Comparison of ENCODE assay signal across 18 cellular contexts in genomic region chr16:89417352-89417751, GRCh38.
DNase-seq lines count a peak whose midpoint lies in the region; ATAC-seq, FAIRE-seq and TF ChIP-seq lines count a peak whose summit lies in the region.
"Had no signal": no experiment of that assay in that cellular context is flagged by ENCODE, and none has a peak within 500 bp of the region (broad histone marks: within the 10 kb centered on the region; RNA-seq: fewer than 3 reads in every experiment).

No MANE protein-coding gene starts in this region.

- ATAC-seq in HepG2 (peak; percentile 39), GM21737 (IDR thresholded peaks at IDR 0.05; ENCODE audit: unreplicated experiment) (no peak)
- no peak for ATAC-seq in stimulated activated effector memory CD8-positive, alpha-beta T cell treated with anti-CD3 and anti-CD28 coated beads, Interleukin-12 subunit alpha, Interleukin-12 subunit beta, amount 100 ng/mL, for 72 hours

- peak overlapping the region; percentile 74 for H3K27ac Mint-ChIP-seq in stimulated activated effector memory CD8-positive, alpha-beta T cell treated with anti-CD3 and anti-CD28 coated beads, Interleukin-12 subunit alpha, Interleukin-12 subunit beta, amount 100 ng/mL, for 72 hours

- H3K4me3 ChIP-seq in cardiac muscle cell = no peak overlapping the region
- H3K4me3 ChIP-seq in right atrium auricular region = no peak overlapping the region
- H3K4me3 ChIP-seq in adrenal gland = no peak overlapping the region
- H3K4me3 ChIP-seq in HepG2 (replicated peaks in 1 of 3; ENCODE audit: insufficient read depth in 1 of 3, low read depth in 2 of 3, low read length in 3 of 3) = peak overlapping the region in 1 of 3 experiments; percentile 29; a peak in 2 of 6 replicates

- peaks cover 91% of the 10 kb centered on the region for H4K20me1 ChIP-seq in HepG2 (ENCODE audit: insufficient read depth, low read length)

- TF ChIP-seq RAD21 in HepG2 (CRISPR knock-in tag; IDR thresholded peaks at IDR 0.05) = no peak

- TF ChIP-seq EP300 in HepG2 (IDR thresholded peaks at IDR 0.05; ENCODE audit: low read depth in 2 of 2, low read length in 2 of 2) (no peak), HepG2 (CRISPR knock-in tag; IDR thresholded peaks at IDR 0.05; ENCODE audit: borderline replicate concordance) (no peak)

- FAIRE-seq in HepG2 (lab: Jason Lieb, UNC) = peak; percentile 89
- FAIRE-seq: RCC 7860, TTC549, urothelium cell line had no signal

- no peaks in the 10 kb centered on the region for H3K9me3 ChIP-seq in cardiac muscle cell (ENCODE audit: low read depth)
- no peaks in the 10 kb centered on the region for H3K9me3 ChIP-seq in right atrium auricular region
- H3K9me3 ChIP-seq in adrenal gland (replicated peaks in 1 of 3) = no peaks in the 10 kb centered on the region
- no peaks in the 10 kb centered on the region for H3K9me3 ChIP-seq in HepG2 (ENCODE audit: low read length)

- 51 to 69% (median 52%) methylated on average over 5 to 7 of the region's 7 CpGs for WGBS in adrenal gland, 4 donors
- WGBS in HepG2 (ENCODE audit: low lambda C conversion rate) = 28% methylated on average over 7 of the region's 7 CpGs

- no peak overlapping the region for H2AFZ ChIP-seq in HepG2 (ENCODE audit: low read length)

- peaks cover 72% of the 10 kb centered on the region for H3K36me3 Mint-ChIP-seq in stimulated activated effector memory CD8-positive, alpha-beta T cell treated with anti-CD3 and anti-CD28 coated beads, Interleukin-12 subunit alpha, Interleukin-12 subunit beta, amount 100 ng/mL, for 72 hours

- TF ChIP-seq CTCF in cardiac muscle cell (IDR thresholded peaks at IDR 0.05; ENCODE audit: low read depth, low read length) (no peak), right atrium auricular region (IDR thresholded peaks at IDR 0.05) (no peak), adrenal gland (IDR thresholded peaks at IDR 0.05) (no peak), HepG2 (CRISPR knock-in tag; IDR thresholded peaks at IDR 0.05) (no peak)

- H3K79me2 ChIP-seq in HepG2 (ENCODE audit: insufficient read depth, low read length) = peaks cover 92% of the 10 kb centered on the region

- no peaks in the 10 kb centered on the region for H3K9me3 Mint-ChIP-seq in stimulated activated effector memory CD8-positive, alpha-beta T cell treated with anti-CD3 and anti-CD28 coated beads, Interleukin-12 subunit alpha, Interleukin-12 subunit beta, amount 100 ng/mL, for 72 hours
- H3K9me3 Mint-ChIP-seq: activated CD4-positive, alpha-beta T cell treated with anti-CD3 and anti-CD28 coated beads, Interleukin-2, amount 10 ng/mL, durations not matched to agents 24 days and 14 days; activated naive CD8-positive, alpha-beta T cell treated with anti-CD3 and anti-CD28 coated beads, Interleukin-2, amount 10 ng/mL, durations not matched to agents 7 days and 5 days had no signal

- peak overlapping the region; percentile 64 for H3K4me2 ChIP-seq in HepG2 (ENCODE audit: low read depth, low read length)

- BruUV-seq in HepG2 (replicated peaks; lab: Mats Ljungman, UMichigan) = no TSS peak

- H3K4me1 ChIP-seq in cardiac muscle cell (ENCODE audit: low read depth) (peaks cover 28% of the 10 kb centered on the region), right atrium auricular region (peaks cover 0 to 68% of the 10 kb centered on the region in 2 donors), adrenal gland (replicated peaks in 1 of 2) (peaks cover 27 to 50% of the 10 kb centered on the region in 2 donors), HepG2 (ENCODE audit: insufficient read depth, low read length) (peaks cover 86% of the 10 kb centered on the region)

- H3K27ac ChIP-seq in cardiac muscle cell (peak overlapping the region; percentile 59), right atrium auricular region (no peak overlapping the region), adrenal gland (peak overlapping the region in 3 of 5 donors; percentile 38 to 62 (median 46)), HepG2 (ENCODE audit: extremely low read length, insufficient read depth, low read length) (peak overlapping the region; percentile 67)

- POLR2A ChIA-PET in HepG2 (lab: Yijun Ruan, JAX) = interaction anchor here (1.4 to 1.5 kb wide), 2 partner anchors 22 to 92 kb away, joined by 3 to 4 read pairs; no protein-coding TSS in a partner anchor

- no peak for DNase-seq in cardiac muscle cell (ENCODE audit: low read depth in 1 of 2, low spot score in 1 of 2)
- no peak for DNase-seq in right atrium auricular region (ENCODE audit: low spot score)
- peak in 5 of 7 donors; percentile 48 to 80 (median 66) for DNase-seq in adrenal gland
- peak; percentile 41 for DNase-seq in HepG2 (ENCODE audit: low spot score)
- no peak for DNase-seq in stimulated activated effector memory CD8-positive, alpha-beta T cell treated with anti-CD3 and anti-CD28 coated beads, Interleukin-12 subunit alpha, Interleukin-12 subunit beta, amount 100 ng/mL, for 72 hours (ENCODE audit: low spot score in 2 of 2)
- no peak for DNase-seq in NCI-H1092 treated with DMSO at 0.1 percent for 48 hours (lab: John Stamatoyannopoulos, UW)
- DNase-seq in activated gamma-delta T cell (lab: John Stamatoyannopoulos, UW) = no peak
- DNase-seq: ACHN; activated CD4-positive, alpha-beta T cell treated with anti-CD3 and anti-CD28 coated beads, Interleukin-2, amount 10 ng/mL, durations not matched to agents 24 days and 14 days; activated naive CD8-positive, alpha-beta T cell treated with anti-CD3 and anti-CD28 coated beads, Interleukin-2, amount 10 ng/mL, durations not matched to agents 7 days and 5 days; left cardiac atrium; NCI-H1417; NCI-H82; occipital lobe had no signal

- no peaks in the 10 kb centered on the region for H3K36me3 ChIP-seq in cardiac muscle cell
- H3K36me3 ChIP-seq in right atrium auricular region = no peaks in the 10 kb centered on the region
- H3K36me3 ChIP-seq in adrenal gland (replicated peaks in 1 of 2) = no peaks in the 10 kb centered on the region
- peaks cover 4 to 22% of the 10 kb centered on the region in 2 experiments; a peak in 2 of 5 replicates for H3K36me3 ChIP-seq in HepG2 (replicated peaks in 1 of 2; ENCODE audit: control insufficient read depth in 1 of 2, insufficient read depth in 2 of 2, low read length in 2 of 2)

- H3K9ac ChIP-seq in HepG2 (ENCODE audit: insufficient read depth, low read depth, low read length) = peak overlapping the region; percentile 26

- CTCF ChIA-PET in HepG2 (lab: Yijun Ruan, JAX; ENCODE audit: low intra/inter-chr PET ratio, low total read pairs) = no interaction called here

- H3K4me3 Mint-ChIP-seq in stimulated activated effector memory CD8-positive, alpha-beta T cell treated with anti-CD3 and anti-CD28 coated beads, Interleukin-12 subunit alpha, Interleukin-12 subunit beta, amount 100 ng/mL, for 72 hours = no peak overlapping the region
- H3K4me3 Mint-ChIP-seq: activated CD4-positive, alpha-beta T cell treated with anti-CD3 and anti-CD28 coated beads, Interleukin-2, amount 10 ng/mL, durations not matched to agents 24 days and 14 days; activated naive CD8-positive, alpha-beta T cell treated with anti-CD3 and anti-CD28 coated beads, Interleukin-2, amount 10 ng/mL, durations not matched to agents 7 days and 5 days had no signal

- intact Hi-C loops in adrenal gland (cut with DNase I) = no loop called here
- intact Hi-C loops in HepG2 (cut with micrococcal nuclease; ENCODE audit: unreplicated experiment) = loop anchor here (2.0 to 10.0 kb wide), 2 partner anchors 25 to 83 kb away; no protein-coding TSS in a partner anchor

- H3K4me1 Mint-ChIP-seq in stimulated activated effector memory CD8-positive, alpha-beta T cell treated with anti-CD3 and anti-CD28 coated beads, Interleukin-12 subunit alpha, Interleukin-12 subunit beta, amount 100 ng/mL, for 72 hours = peaks cover 68% of the 10 kb centered on the region

- no peak for TF ChIP-seq POLR2A in adrenal gland (IDR thresholded peaks at IDR 0.05)
- TF ChIP-seq POLR2A in HepG2 (IDR thresholded peaks at IDR 0.05; ENCODE audit: insufficient read depth in 1 of 2, low read depth in 2 of 2, low read length in 2 of 2) = 0 out of 4 replicates have a peak, but pooled peaks of 1 of the 2 experiments have one; percentile 21

- in situ Hi-C loops in HepG2 (cut with HindIII; ENCODE audit: extremely low pct_ligation_motif_present, low pct_unique_long_range_greater_than_20kb) = no loop called here

- H3K27me3 ChIP-seq in cardiac muscle cell (no peaks in the 10 kb centered on the region), right atrium auricular region (no peaks in the 10 kb centered on the region), adrenal gland (no peaks in the 10 kb centered on the region), HepG2 (ENCODE audit: control insufficient read depth in 1 of 2, insufficient read depth in 2 of 2, low read length in 2 of 2) (no peaks in the 10 kb centered on the region)

TF ChIP-seq in HepG2, 621 proteins besides CTCF, POLR2A, EP300 and RAD21 (continues in another document):
- TF ChIP-seq ZBTB20 (CRISPR knock-in tag; IDR thresholded peaks at IDR 0.05; ENCODE audit: borderline replicate concordance, low read depth) (peak; percentile 64; the same call in 1 of the 2 replicates), ZNF737 (CRISPR knock-in tag; IDR thresholded peaks at IDR 0.05; ENCODE audit: borderline replicate concordance) (no peak), DBP (CRISPR knock-in tag; IDR thresholded peaks at IDR 0.05; ENCODE audit: not compliant biosample characterization) (no peak), ZNF317 (CRISPR knock-in tag; IDR thresholded peaks at IDR 0.05) (peak; percentile 42; the same call in 1 of the 2 replicates), FUBP1 (CRISPR knock-in tag; IDR thresholded peaks at IDR 0.05; ENCODE audit: borderline replicate concordance) (no peak), MXI1 (IDR thresholded peaks at IDR 0.05; ENCODE audit: borderline replicate concordance, low read depth, low read length) (peak; percentile 89; the same call in 2 of the 3 replicates)

Comparison
In these comparisons a context has a peak if more than half of its experiments do, and no peak if none do; other contexts are left out.
1. H3K27ac ChIP-seq: peak in cardiac muscle cell (single experiment), adrenal gland (3 of 5) and HepG2 (single experiment); none in right atrium auricular region (0 of 2).
2. DNase-seq: peak in adrenal gland (5 of 7) and HepG2 (single experiment); none in cardiac muscle cell (0 of 2), right atrium auricular region (single experiment), stimulated activated effector memory CD8-positive, alpha-beta T cell treated with anti-CD3 and anti-CD28 coated beads, Interleukin-12 subunit alpha, Interleukin-12 subunit beta, amount 100 ng/mL, for 72 hours (0 of 2), NCI-H1092 treated with DMSO at 0.1 percent for 48 hours (single experiment) and activated gamma-delta T cell (single experiment).